ENCODE assay signal across 1 cellular context in the genomic region with DNA sequence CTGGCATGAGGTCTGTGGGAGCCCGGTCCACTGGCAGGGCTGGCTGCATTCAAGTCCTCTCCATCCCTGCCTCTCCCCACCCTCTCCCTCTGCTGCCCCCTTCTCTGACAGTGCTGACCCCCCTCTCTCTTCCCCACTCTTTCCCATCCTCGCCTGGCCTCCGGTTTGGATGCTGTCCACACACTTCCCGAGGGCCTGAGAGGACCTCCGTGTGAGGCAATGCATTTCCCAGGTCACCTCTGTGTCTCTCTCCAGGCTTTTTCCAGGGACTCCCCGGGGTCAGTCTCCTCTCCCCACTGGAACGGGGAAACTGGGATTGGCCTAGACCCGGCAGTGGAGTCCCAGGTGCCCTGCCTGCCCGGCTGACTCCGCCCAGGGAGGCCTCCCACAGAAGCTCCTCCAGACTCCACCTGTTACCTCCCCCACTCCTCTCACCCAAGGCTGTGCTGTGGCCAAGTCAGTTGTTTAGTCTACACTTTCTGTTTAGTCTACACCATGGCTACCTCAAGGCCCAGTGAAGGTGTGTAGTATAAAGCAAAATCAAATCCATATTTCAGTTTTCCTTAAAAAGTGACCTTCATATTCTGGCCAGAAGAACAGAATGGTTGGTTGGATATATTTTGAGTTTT.
TF ChIP-seq lines count a peak whose summit lies in the region.

No MANE protein-coding gene starts in this region.

TF ChIP-seq in GM23338, 12 proteins besides CTCF, POLR2A, EP300 and RAD21 (continued from another document):
- TF ChIP-seq, protein P1, sequence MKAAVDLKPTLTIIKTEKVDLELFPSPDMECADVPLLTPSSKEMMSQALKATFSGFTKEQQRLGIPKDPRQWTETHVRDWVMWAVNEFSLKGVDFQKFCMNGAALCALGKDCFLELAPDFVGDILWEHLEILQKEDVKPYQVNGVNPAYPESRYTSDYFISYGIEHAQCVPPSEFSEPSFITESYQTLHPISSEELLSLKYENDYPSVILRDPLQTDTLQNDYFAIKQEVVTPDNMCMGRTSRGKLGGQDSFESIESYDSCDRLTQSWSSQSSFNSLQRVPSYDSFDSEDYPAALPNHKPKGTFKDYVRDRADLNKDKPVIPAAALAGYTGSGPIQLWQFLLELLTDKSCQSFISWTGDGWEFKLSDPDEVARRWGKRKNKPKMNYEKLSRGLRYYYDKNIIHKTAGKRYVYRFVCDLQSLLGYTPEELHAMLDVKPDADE (IDR thresholded peaks at IDR 0.05), result no peak
- TF ChIP-seq, protein P2, sequence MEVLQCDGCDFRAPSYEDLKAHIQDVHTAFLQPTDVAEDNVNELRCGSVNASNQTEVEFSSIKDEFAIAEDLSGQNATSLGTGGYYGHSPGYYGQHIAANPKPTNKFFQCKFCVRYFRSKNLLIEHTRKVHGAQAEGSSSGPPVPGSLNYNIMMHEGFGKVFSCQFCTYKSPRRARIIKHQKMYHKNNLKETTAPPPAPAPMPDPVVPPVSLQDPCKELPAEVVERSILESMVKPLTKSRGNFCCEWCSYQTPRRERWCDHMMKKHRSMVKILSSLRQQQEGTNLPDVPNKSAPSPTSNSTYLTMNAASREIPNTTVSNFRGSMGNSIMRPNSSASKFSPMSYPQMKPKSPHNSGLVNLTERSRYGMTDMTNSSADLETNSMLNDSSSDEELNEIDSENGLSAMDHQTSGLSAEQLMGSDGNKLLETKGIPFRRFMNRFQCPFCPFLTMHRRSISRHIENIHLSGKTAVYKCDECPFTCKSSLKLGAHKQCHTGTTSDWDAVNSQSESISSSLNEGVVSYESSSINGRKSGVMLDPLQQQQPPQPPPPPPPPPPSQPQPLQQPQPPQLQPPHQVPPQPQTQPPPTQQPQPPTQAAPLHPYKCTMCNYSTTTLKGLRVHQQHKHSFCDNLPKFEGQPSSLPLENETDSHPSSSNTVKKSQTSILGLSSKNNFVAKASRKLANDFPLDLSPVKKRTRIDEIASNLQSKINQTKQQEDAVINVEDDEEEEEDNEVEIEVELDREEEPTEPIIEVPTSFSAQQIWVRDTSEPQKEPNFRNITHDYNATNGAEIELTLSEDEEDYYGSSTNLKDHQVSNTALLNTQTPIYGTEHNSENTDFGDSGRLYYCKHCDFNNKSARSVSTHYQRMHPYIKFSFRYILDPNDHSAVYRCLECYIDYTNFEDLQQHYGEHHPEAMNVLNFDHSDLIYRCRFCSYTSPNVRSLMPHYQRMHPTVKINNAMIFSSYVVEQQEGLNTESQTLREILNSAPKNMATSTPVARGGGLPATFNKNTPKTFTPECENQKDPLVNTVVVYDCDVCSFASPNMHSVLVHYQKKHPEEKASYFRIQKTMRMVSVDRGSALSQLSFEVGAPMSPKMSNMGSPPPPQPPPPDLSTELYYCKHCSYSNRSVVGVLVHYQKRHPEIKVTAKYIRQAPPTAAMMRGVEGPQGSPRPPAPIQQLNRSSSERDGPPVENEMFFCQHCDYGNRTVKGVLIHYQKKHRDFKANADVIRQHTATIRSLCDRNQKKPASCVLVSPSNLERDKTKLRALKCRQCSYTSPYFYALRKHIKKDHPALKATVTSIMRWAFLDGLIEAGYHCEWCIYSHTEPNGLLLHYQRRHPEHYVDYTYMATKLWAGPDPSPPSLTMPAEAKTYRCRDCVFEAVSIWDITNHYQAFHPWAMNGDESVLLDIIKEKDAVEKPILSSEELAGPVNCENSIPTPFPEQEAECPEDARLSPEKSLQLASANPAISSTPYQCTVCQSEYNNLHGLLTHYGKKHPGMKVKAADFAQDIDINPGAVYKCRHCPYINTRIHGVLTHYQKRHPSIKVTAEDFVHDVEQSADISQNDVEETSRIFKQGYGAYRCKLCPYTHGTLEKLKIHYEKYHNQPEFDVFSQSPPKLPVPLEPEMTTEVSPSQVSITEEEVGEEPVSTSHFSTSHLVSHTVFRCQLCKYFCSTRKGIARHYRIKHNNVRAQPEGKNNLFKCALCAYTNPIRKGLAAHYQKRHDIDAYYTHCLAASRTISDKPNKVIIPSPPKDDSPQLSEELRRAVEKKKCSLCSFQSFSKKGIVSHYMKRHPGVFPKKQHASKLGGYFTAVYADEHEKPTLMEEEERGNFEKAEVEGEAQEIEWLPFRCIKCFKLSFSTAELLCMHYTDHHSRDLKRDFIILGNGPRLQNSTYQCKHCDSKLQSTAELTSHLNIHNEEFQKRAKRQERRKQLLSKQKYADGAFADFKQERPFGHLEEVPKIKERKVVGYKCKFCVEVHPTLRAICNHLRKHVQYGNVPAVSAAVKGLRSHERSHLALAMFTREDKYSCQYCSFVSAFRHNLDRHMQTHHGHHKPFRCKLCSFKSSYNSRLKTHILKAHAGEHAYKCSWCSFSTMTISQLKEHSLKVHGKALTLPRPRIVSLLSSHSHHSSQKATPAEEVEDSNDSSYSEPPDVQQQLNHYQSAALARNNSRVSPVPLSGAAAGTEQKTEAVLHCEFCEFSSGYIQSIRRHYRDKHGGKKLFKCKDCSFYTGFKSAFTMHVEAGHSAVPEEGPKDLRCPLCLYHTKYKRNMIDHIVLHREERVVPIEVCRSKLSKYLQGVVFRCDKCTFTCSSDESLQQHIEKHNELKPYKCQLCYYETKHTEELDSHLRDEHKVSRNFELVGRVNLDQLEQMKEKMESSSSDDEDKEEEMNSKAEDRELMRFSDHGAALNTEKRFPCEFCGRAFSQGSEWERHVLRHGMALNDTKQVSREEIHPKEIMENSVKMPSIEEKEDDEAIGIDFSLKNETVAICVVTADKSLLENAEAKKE (CRISPR knock-in tag; IDR thresholded peaks at IDR 0.05), result no peak
- TF ChIP-seq STAT1 (IDR thresholded peaks at IDR 0.05; ENCODE audit: unreplicated experiment), result no peak
